Comparison of ENCODE assay signal across 1 cellular context in genomic region chr6:156777866-156778614, GRCh38.
TF ChIP-seq lines count a peak whose summit lies in the region.

No MANE protein-coding gene starts in this region.

TF ChIP-seq in K562, 482 proteins besides CTCF, POLR2A, EP300 and RAD21 (continued from another document and continues in another):
- TF ChIP-seq THAP12 (CRISPR knock-in tag; IDR thresholded peaks at IDR 0.05), result peak; percentile 7; the same call in 1 of the 2 replicates
- TF ChIP-seq MIER1 (IDR thresholded peaks at IDR 0.05; ENCODE audit: low read depth), result no peak
- TF ChIP-seq, protein P1, sequence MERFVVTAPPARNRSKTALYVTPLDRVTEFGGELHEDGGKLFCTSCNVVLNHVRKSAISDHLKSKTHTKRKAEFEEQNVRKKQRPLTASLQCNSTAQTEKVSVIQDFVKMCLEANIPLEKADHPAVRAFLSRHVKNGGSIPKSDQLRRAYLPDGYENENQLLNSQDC (CRISPR knock-in tag; IDR thresholded peaks at IDR 0.05), result peak; percentile 93; the same call in 1 of the 2 replicates
- no peak for TF ChIP-seq ZBTB43 (CRISPR knock-in tag; IDR thresholded peaks at IDR 0.05)
- no peak for TF ChIP-seq MEIS2 (IDR thresholded peaks at IDR 0.05; ENCODE audit: partially characterized antibody)
- no peak for TF ChIP-seq ATF1 (CRISPR knock-in tag; IDR thresholded peaks at IDR 0.05)
- TF ChIP-seq ATF1 (tag; IDR thresholded peaks at IDR 0.05), result peak; percentile 6; the same call in 1 of the 2 replicates
- TF ChIP-seq CEBPB (tag; IDR thresholded peaks at IDR 0.05), result no peak
- no peak for TF ChIP-seq ZNF217 (CRISPR knock-in tag; IDR thresholded peaks at IDR 0.05)
- TF ChIP-seq ZNF668 (CRISPR knock-in tag; IDR thresholded peaks at IDR 0.05), result no peak
- peak; percentile 93; the same call in 1 of the 2 replicates for TF ChIP-seq ZC3H4 (CRISPR knock-in tag; IDR thresholded peaks at IDR 0.05; ENCODE audit: borderline replicate concordance)
- no peak for TF ChIP-seq CEBPZ (IDR thresholded peaks at IDR 0.05; ENCODE audit: borderline replicate concordance, low read depth, low read length)
- peak; percentile 20 to 45; a peak in 2 of 4 replicates for TF ChIP-seq NRF1 (conservative IDR thresholded peaks at IDR 0.05 in 1 of 2, IDR thresholded peaks at IDR 0.05 in 1 of 2)
- no peak for TF ChIP-seq L3MBTL2 (IDR thresholded peaks at IDR 0.05)
- no peak for TF ChIP-seq POLR2AphosphoS2 (IDR thresholded peaks at IDR 0.05; ENCODE audit: low read length)
- TF ChIP-seq ZNF3 (CRISPR knock-in tag; IDR thresholded peaks at IDR 0.05), result no peak
- TF ChIP-seq, protein P2, sequence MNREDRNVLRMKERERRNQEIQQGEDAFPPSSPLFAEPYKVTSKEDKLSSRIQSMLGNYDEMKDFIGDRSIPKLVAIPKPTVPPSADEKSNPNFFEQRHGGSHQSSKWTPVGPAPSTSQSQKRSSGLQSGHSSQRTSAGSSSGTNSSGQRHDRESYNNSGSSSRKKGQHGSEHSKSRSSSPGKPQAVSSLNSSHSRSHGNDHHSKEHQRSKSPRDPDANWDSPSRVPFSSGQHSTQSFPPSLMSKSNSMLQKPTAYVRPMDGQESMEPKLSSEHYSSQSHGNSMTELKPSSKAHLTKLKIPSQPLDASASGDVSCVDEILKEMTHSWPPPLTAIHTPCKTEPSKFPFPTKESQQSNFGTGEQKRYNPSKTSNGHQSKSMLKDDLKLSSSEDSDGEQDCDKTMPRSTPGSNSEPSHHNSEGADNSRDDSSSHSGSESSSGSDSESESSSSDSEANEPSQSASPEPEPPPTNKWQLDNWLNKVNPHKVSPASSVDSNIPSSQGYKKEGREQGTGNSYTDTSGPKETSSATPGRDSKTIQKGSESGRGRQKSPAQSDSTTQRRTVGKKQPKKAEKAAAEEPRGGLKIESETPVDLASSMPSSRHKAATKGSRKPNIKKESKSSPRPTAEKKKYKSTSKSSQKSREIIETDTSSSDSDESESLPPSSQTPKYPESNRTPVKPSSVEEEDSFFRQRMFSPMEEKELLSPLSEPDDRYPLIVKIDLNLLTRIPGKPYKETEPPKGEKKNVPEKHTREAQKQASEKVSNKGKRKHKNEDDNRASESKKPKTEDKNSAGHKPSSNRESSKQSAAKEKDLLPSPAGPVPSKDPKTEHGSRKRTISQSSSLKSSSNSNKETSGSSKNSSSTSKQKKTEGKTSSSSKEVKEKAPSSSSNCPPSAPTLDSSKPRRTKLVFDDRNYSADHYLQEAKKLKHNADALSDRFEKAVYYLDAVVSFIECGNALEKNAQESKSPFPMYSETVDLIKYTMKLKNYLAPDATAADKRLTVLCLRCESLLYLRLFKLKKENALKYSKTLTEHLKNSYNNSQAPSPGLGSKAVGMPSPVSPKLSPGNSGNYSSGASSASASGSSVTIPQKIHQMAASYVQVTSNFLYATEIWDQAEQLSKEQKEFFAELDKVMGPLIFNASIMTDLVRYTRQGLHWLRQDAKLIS (CRISPR knock-in tag; IDR thresholded peaks at IDR 0.05), result peak; percentile 33; the same call in 1 of the 2 replicates
- no peak for TF ChIP-seq HMGN3 (IDR thresholded peaks at IDR 0.05; ENCODE audit: borderline replicate concordance, extremely low read depth, insufficient read length, low read depth, low read length)
- no peak for TF ChIP-seq PML (IDR thresholded peaks at IDR 0.05; ENCODE audit: low read length)
- TF ChIP-seq, protein P3, sequence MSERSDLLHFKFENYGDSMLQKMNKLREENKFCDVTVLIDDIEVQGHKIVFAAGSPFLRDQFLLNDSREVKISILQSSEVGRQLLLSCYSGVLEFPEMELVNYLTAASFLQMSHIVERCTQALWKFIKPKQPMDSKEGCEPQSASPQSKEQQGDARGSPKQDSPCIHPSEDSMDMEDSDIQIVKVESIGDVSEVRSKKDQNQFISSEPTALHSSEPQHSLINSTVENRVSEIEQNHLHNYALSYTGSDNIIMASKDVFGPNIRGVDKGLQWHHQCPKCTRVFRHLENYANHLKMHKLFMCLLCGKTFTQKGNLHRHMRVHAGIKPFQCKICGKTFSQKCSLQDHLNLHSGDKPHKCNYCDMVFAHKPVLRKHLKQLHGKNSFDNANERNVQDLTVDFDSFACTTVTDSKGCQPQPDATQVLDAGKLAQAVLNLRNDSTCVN (CRISPR knock-in tag; IDR thresholded peaks at IDR 0.05), result peak; percentile 92
- no peak for TF ChIP-seq ESRRB (CRISPR knock-in tag; IDR thresholded peaks at IDR 0.05; ENCODE audit: borderline replicate concordance)
- peak; percentile 85 for TF ChIP-seq TAF7 (tag; IDR thresholded peaks at IDR 0.05)
- TF ChIP-seq, protein P4, sequence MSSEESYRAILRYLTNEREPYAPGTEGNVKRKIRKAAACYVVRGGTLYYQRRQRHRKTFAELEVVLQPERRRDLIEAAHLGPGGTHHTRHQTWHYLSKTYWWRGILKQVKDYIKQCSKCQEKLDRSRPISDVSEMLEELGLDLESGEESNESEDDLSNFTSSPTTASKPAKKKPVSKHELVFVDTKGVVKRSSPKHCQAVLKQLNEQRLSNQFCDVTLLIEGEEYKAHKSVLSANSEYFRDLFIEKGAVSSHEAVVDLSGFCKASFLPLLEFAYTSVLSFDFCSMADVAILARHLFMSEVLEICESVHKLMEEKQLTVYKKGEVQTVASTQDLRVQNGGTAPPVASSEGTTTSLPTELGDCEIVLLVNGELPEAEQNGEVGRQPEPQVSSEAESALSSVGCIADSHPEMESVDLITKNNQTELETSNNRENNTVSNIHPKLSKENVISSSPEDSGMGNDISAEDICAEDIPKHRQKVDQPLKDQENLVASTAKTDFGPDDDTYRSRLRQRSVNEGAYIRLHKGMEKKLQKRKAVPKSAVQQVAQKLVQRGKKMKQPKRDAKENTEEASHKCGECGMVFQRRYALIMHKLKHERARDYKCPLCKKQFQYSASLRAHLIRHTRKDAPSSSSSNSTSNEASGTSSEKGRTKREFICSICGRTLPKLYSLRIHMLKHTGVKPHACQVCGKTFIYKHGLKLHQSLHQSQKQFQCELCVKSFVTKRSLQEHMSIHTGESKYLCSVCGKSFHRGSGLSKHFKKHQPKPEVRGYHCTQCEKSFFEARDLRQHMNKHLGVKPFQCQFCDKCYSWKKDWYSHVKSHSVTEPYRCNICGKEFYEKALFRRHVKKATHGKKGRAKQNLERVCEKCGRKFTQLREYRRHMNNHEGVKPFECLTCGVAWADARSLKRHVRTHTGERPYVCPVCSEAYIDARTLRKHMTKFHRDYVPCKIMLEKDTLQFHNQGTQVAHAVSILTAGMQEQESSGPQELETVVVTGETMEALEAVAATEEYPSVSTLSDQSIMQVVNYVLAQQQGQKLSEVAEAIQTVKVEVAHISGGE (CRISPR knock-in tag; IDR thresholded peaks at IDR 0.05), result no peak
- TF ChIP-seq NR4A1 (CRISPR knock-in tag; IDR thresholded peaks at IDR 0.05), result no peak
- peak; percentile 16; the same call in 1 of the 2 replicates for TF ChIP-seq NR4A1 (tag; IDR thresholded peaks at IDR 0.05)
- no peak for TF ChIP-seq HDAC3 (IDR thresholded peaks at IDR 0.05; ENCODE audit: borderline replicate concordance, partially characterized antibody)
- peak; percentile 15; the same call in 1 of the 2 replicates for TF ChIP-seq XRCC5 (IDR thresholded peaks at IDR 0.05; ENCODE audit: low read depth, low read length)
- TF ChIP-seq ZNF253 (CRISPR knock-in tag; conservative IDR thresholded peaks at IDR 0.05), result no peak
- TF ChIP-seq FOXA3 (CRISPR knock-in tag; conservative IDR thresholded peaks at IDR 0.05 in 1 of 2, IDR thresholded peaks at IDR 0.05 in 1 of 2), result no peak
- peak; percentile 55 for TF ChIP-seq BRD9 (IDR thresholded peaks at IDR 0.05; ENCODE audit: low read depth, partially characterized antibody)
- TF ChIP-seq CXXC5 (CRISPR knock-in tag; IDR thresholded peaks at IDR 0.05), result no peak
- TF ChIP-seq, protein P5, sequence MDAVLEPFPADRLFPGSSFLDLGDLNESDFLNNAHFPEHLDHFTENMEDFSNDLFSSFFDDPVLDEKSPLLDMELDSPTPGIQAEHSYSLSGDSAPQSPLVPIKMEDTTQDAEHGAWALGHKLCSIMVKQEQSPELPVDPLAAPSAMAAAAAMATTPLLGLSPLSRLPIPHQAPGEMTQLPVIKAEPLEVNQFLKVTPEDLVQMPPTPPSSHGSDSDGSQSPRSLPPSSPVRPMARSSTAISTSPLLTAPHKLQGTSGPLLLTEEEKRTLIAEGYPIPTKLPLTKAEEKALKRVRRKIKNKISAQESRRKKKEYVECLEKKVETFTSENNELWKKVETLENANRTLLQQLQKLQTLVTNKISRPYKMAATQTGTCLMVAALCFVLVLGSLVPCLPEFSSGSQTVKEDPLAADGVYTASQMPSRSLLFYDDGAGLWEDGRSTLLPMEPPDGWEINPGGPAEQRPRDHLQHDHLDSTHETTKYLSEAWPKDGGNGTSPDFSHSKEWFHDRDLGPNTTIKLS (IDR thresholded peaks at IDR 0.05; ENCODE audit: borderline replicate concordance, low read depth), result no peak
- peak; percentile 41 for TF ChIP-seq NFIC (IDR thresholded peaks at IDR 0.05)
- 0 out of 2 replicates have a peak, but pooled peaks have one; percentile 45 for TF ChIP-seq HLTF (IDR thresholded peaks at IDR 0.05)
- TF ChIP-seq HNRNPLL (IDR thresholded peaks at IDR 0.05; ENCODE audit: low read depth, low read length, poor library complexity, severe bottlenecking), result peak; percentile 0
- no peak for TF ChIP-seq STAG1 (CRISPR knock-in tag; IDR thresholded peaks at IDR 0.05; ENCODE audit: borderline replicate concordance)
